9 cellular contexts compared by ENCODE assay signal in the genomic region with DNA sequence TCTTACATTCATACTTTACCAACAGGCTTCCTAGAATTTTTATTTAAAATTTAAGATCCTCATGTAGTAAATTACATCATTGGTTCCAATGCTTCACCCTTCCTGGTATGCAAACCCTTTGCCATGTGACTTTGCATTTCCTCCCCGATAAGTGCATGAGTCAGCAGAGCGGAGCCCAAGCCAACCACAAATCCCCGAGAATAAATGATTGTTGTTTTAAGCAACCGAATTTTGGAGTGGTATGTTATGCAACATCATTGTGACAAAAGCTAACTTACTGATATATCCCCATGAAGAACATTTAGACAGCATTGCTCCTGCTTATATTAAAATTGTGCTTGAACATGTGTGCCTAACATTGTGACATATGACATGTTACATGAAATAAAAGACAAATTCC.
DNase-seq lines count a peak whose midpoint lies in the region; ATAC-seq and TF ChIP-seq lines count a peak whose summit lies in the region.
"Had no signal": no experiment of that assay in that cellular context is flagged by ENCODE, and none has a peak within 500 bp of the region (broad histone marks: within the 10 kb centered on the region; RNA-seq: fewer than 3 reads in every experiment).

No MANE protein-coding gene starts in this region.

- H3K9me3 ChIP-seq in colonic mucosa, result no peaks in the 10 kb centered on the region

- DNase-seq in ELF-1 (ENCODE audit: low read depth, low spot score), result peak; percentile 24
- peak; percentile 85 for DNase-seq in NCI-H226
- peak; percentile 21 for DNase-seq in colonic mucosa
- DNase-seq in non-pigmented ciliary epithelial cell (ENCODE audit: low read depth), result peak; percentile 77
- no peak for DNase-seq in effector CD4-positive, alpha-beta T cell
- DNase-seq in NCI-H1694 treated with DMSO at 0.1 percent for 48 hours (lab: John Stamatoyannopoulos, UW), result no peak

- no peaks in the 10 kb centered on the region for H3K4me1 ChIP-seq in colonic mucosa

- H3K4me3 ChIP-seq in colonic mucosa, result no peak overlapping the region

- no peaks in the 10 kb centered on the region for H3K36me3 ChIP-seq in colonic mucosa

- no peaks in the 10 kb centered on the region for H3K27me3 ChIP-seq in colonic mucosa

- ATAC-seq in GM21381 (IDR thresholded peaks at IDR 0.05; ENCODE audit: unreplicated experiment) (no peak), GM21786 (IDR thresholded peaks at IDR 0.05; ENCODE audit: unreplicated experiment) (no peak)
- ATAC-seq: activated T-helper 17 cell treated with anti-CD3 and anti-CD28 coated beads, Interleukin-2, amount 50 U/mL, for 72 hours had no signal

- TF ChIP-seq CTCF in colonic mucosa (IDR thresholded peaks at IDR 0.05), result no peak

- no peak overlapping the region for H3K27ac ChIP-seq in colonic mucosa

- H3K9ac ChIP-seq in colonic mucosa (ENCODE audit: low read depth in 2 of 2, low read length in 2 of 2), result no peak overlapping the region

- intact Hi-C loops in colonic mucosa (cut with DNase I), result no loop called here

Comparison
In these comparisons a context has a peak if more than half of its experiments do, and no peak if none do; other contexts are left out.
1. DNase-seq: peak in ELF-1 (single experiment), NCI-H226 (single experiment), colonic mucosa (single experiment) and non-pigmented ciliary epithelial cell (single experiment); none in effector CD4-positive, alpha-beta T cell (single experiment) and NCI-H1694 treated with DMSO at 0.1 percent for 48 hours (single experiment).